1 cellular context compared by ENCODE assay signal in genomic region chr11:830295-831131, GRCh38.
TF ChIP-seq lines count a peak whose summit lies in the region.

No MANE protein-coding gene starts in this region.

TF ChIP-seq in HepG2, 621 proteins besides CTCF, POLR2A, EP300 and RAD21 (continued from another document and continues in another):
- TF ChIP-seq ZNF280D (CRISPR knock-in tag; IDR thresholded peaks at IDR 0.05): no peak; the same call in 1 of the 2 replicates
- TF ChIP-seq ZNF138 (CRISPR knock-in tag; IDR thresholded peaks at IDR 0.05; ENCODE audit: low read depth): no peak
- TF ChIP-seq, protein P1, sequence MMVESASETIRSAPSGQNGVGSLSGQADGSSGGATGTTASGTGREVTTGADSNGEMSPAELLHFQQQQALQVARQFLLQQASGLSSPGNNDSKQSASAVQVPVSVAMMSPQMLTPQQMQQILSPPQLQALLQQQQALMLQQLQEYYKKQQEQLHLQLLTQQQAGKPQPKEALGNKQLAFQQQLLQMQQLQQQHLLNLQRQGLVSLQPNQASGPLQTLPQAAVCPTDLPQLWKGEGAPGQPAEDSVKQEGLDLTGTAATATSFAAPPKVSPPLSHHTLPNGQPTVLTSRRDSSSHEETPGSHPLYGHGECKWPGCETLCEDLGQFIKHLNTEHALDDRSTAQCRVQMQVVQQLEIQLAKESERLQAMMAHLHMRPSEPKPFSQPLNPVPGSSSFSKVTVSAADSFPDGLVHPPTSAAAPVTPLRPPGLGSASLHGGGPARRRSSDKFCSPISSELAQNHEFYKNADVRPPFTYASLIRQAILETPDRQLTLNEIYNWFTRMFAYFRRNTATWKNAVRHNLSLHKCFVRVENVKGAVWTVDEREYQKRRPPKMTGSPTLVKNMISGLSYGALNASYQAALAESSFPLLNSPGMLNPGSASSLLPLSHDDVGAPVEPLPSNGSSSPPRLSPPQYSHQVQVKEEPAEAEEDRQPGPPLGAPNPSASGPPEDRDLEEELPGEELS (CRISPR knock-in tag; IDR thresholded peaks at IDR 0.05): no peak
- TF ChIP-seq, protein P2, sequence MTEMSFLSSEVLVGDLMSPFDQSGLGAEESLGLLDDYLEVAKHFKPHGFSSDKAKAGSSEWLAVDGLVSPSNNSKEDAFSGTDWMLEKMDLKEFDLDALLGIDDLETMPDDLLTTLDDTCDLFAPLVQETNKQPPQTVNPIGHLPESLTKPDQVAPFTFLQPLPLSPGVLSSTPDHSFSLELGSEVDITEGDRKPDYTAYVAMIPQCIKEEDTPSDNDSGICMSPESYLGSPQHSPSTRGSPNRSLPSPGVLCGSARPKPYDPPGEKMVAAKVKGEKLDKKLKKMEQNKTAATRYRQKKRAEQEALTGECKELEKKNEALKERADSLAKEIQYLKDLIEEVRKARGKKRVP (CRISPR knock-in tag; IDR thresholded peaks at IDR 0.05): no peak; a peak in 1 of 4 replicates
- 0 out of 2 replicates have a peak, but pooled peaks have one; percentile 26 for TF ChIP-seq MAZ (IDR thresholded peaks at IDR 0.05; ENCODE audit: borderline replicate concordance, low read depth, low read length)
- TF ChIP-seq MAZ (CRISPR knock-in tag; IDR thresholded peaks at IDR 0.05; ENCODE audit: low read depth): peak; percentile 59
- TF ChIP-seq ZNF280B (CRISPR knock-in tag; IDR thresholded peaks at IDR 0.05; ENCODE audit: borderline replicate concordance): no peak; the same call in 1 of the 2 replicates
- TF ChIP-seq ZNF350 (CRISPR knock-in tag; IDR thresholded peaks at IDR 0.05; ENCODE audit: borderline replicate concordance, low read depth): 0 out of 2 replicates have a peak, but pooled peaks have one; percentile 22
- TF ChIP-seq SP140L (CRISPR knock-in tag; IDR thresholded peaks at IDR 0.05; ENCODE audit: borderline replicate concordance): no peak
- no peak; the same call in 1 of the 2 replicates for TF ChIP-seq MTERF4 (CRISPR knock-in tag; IDR thresholded peaks at IDR 0.05)
- TF ChIP-seq KMT2A (CRISPR knock-in tag; IDR thresholded peaks at IDR 0.05): no peak
- no peak for TF ChIP-seq GABPA (IDR thresholded peaks at IDR 0.05; ENCODE audit: low read depth, low read length)
- TF ChIP-seq GABPA (CRISPR knock-in tag; IDR thresholded peaks at IDR 0.05; ENCODE audit: low read depth): no peak
- TF ChIP-seq, protein P3, sequence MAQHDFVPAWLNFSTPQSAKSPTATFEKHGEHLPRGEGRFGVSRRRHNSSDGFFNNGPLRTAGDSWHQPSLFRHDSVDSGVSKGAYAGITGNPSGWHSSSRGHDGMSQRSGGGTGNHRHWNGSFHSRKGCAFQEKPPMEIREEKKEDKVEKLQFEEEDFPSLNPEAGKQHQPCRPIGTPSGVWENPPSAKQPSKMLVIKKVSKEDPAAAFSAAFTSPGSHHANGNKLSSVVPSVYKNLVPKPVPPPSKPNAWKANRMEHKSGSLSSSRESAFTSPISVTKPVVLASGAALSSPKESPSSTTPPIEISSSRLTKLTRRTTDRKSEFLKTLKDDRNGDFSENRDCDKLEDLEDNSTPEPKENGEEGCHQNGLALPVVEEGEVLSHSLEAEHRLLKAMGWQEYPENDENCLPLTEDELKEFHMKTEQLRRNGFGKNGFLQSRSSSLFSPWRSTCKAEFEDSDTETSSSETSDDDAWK (CRISPR knock-in tag; IDR thresholded peaks at IDR 0.05): no peak
- no peak for TF ChIP-seq ZSCAN9 (CRISPR knock-in tag; IDR thresholded peaks at IDR 0.05; ENCODE audit: borderline replicate concordance)
- TF ChIP-seq IRF9 (CRISPR knock-in tag; IDR thresholded peaks at IDR 0.05; ENCODE audit: borderline replicate concordance): 0 out of 2 replicates have a peak, but pooled peaks have one; percentile 50
- TF ChIP-seq SSRP1 (CRISPR knock-in tag; IDR thresholded peaks at IDR 0.05): no peak
- TF ChIP-seq SNRNP70 (IDR thresholded peaks at IDR 0.05; ENCODE audit: low read depth, low read length): no peak
- peak; percentile 55; the same call in 1 of the 2 replicates for TF ChIP-seq ARNT2 (CRISPR knock-in tag; IDR thresholded peaks at IDR 0.05; ENCODE audit: low read depth)
- no peak for TF ChIP-seq KLF9 (CRISPR knock-in tag; IDR thresholded peaks at IDR 0.05; ENCODE audit: low read depth)
- TF ChIP-seq RBM22 (optimal IDR thresholded peaks at IDR 0.05; ENCODE audit: low read length): no peak
- TF ChIP-seq ZNF749 (CRISPR knock-in tag; IDR thresholded peaks at IDR 0.05; ENCODE audit: borderline replicate concordance): no peak
- TF ChIP-seq ZNF264 (CRISPR knock-in tag; IDR thresholded peaks at IDR 0.05): no peak
- no peak for TF ChIP-seq PCBP2 (optimal IDR thresholded peaks at IDR 0.05; ENCODE audit: low read depth, low read length, poor library complexity, severe bottlenecking)
- TF ChIP-seq SPEN (CRISPR knock-in tag; IDR thresholded peaks at IDR 0.05; ENCODE audit: low read depth): peak; percentile 44; the same call in 1 of the 2 replicates
- no peak for TF ChIP-seq BRCA1 (CRISPR knock-in tag; IDR thresholded peaks at IDR 0.05)
- TF ChIP-seq LCORL (IDR thresholded peaks at IDR 0.05): no peak
- TF ChIP-seq LCORL (CRISPR knock-in tag; IDR thresholded peaks at IDR 0.05): no peak
- TF ChIP-seq, protein P4, sequence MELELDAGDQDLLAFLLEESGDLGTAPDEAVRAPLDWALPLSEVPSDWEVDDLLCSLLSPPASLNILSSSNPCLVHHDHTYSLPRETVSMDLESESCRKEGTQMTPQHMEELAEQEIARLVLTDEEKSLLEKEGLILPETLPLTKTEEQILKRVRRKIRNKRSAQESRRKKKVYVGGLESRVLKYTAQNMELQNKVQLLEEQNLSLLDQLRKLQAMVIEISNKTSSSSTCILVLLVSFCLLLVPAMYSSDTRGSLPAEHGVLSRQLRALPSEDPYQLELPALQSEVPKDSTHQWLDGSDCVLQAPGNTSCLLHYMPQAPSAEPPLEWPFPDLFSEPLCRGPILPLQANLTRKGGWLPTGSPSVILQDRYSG (CRISPR knock-in tag; IDR thresholded peaks at IDR 0.05): no peak
- no peak for TF ChIP-seq E2F2 (CRISPR knock-in tag; IDR thresholded peaks at IDR 0.05; ENCODE audit: borderline replicate concordance)
- no peak for TF ChIP-seq NR2F2 (IDR thresholded peaks at IDR 0.05; ENCODE audit: borderline replicate concordance, low read depth)
- 0 out of 2 replicates have a peak, but pooled peaks have one; percentile 30 for TF ChIP-seq DR1 (CRISPR knock-in tag; IDR thresholded peaks at IDR 0.05)
- peak; percentile 88 for TF ChIP-seq ZNF777 (CRISPR knock-in tag; IDR thresholded peaks at IDR 0.05)
- TF ChIP-seq FOXC1 (CRISPR knock-in tag; IDR thresholded peaks at IDR 0.05; ENCODE audit: borderline replicate concordance): 0 out of 2 replicates have a peak, but pooled peaks have one; percentile 22
- no peak for TF ChIP-seq ZNF484 (CRISPR knock-in tag; IDR thresholded peaks at IDR 0.05; ENCODE audit: borderline replicate concordance, low read depth)
- TF ChIP-seq ZNF232 (CRISPR knock-in tag; IDR thresholded peaks at IDR 0.05; ENCODE audit: borderline replicate concordance): no peak
- TF ChIP-seq HOXD1 (CRISPR knock-in tag; IDR thresholded peaks at IDR 0.05): 0 out of 2 replicates have a peak, but pooled peaks have one; percentile 19
- no peak for TF ChIP-seq SOX5 (CRISPR knock-in tag; IDR thresholded peaks at IDR 0.05; ENCODE audit: borderline replicate concordance)
- TF ChIP-seq, protein P5, sequence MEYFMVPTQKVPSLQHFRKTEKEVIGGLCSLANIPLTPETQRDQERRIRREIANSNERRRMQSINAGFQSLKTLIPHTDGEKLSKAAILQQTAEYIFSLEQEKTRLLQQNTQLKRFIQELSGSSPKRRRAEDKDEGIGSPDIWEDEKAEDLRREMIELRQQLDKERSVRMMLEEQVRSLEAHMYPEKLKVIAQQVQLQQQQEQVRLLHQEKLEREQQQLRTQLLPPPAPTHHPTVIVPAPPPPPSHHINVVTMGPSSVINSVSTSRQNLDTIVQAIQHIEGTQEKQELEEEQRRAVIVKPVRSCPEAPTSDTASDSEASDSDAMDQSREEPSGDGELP (IDR thresholded peaks at IDR 0.05; ENCODE audit: borderline replicate concordance, low read depth): peak; percentile 56; the same call in 1 of the 2 replicates
- TF ChIP-seq, protein P6, sequence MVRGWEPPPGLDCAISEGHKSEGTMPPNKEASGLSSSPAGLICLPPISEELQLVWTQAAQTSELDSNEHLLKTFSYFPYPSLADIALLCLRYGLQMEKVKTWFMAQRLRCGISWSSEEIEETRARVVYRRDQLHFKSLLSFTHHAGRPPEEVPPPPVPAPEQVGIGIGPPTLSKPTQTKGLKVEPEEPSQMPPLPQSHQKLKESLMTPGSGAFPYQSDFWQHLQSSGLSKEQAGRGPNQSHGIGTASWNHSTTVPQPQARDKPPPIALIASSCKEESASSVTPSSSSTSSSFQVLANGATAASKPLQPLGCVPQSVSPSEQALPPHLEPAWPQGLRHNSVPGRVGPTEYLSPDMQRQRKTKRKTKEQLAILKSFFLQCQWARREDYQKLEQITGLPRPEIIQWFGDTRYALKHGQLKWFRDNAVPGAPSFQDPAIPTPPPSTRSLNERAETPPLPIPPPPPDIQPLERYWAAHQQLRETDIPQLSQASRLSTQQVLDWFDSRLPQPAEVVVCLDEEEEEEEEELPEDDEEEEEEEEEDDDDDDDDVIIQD (CRISPR knock-in tag; IDR thresholded peaks at IDR 0.05; ENCODE audit: low read depth): no peak
- no peak for TF ChIP-seq PRMT3 (CRISPR knock-in tag; IDR thresholded peaks at IDR 0.05; ENCODE audit: borderline replicate concordance, low read depth)
- no peak for TF ChIP-seq HMG20B (CRISPR knock-in tag; conservative IDR thresholded peaks at IDR 0.05)
- no peak for TF ChIP-seq MAFK (conservative IDR thresholded peaks at IDR 0.05 in 1 of 2, IDR thresholded peaks at IDR 0.05 in 1 of 2; ENCODE audit: low read length in 2 of 2)
- no peak for TF ChIP-seq ZNF567 (CRISPR knock-in tag; IDR thresholded peaks at IDR 0.05; ENCODE audit: borderline replicate concordance)
- no peak for TF ChIP-seq GMEB1 (CRISPR knock-in tag; IDR thresholded peaks at IDR 0.05; ENCODE audit: borderline replicate concordance)
- TF ChIP-seq ARID2 (CRISPR knock-in tag; IDR thresholded peaks at IDR 0.05; ENCODE audit: borderline replicate concordance): no peak
- no peak for TF ChIP-seq ZNF577 (CRISPR knock-in tag; IDR thresholded peaks at IDR 0.05; ENCODE audit: borderline replicate concordance, low read depth)
